Comparison of ENCODE assay signal across 8 cellular contexts in genomic region chr2:207770602-207771404, GRCh38. TPM values are rescaled to one million over a fixed set of nuclear protein-coding genes. Genes with fewer than 3 reads are reported as not detected.
DNase-seq lines count a peak whose midpoint lies in the region; ATAC-seq and TF ChIP-seq lines count a peak whose summit lies in the region.

No MANE protein-coding gene starts in this region.

- H3K27ac ChIP-seq in right cardiac atrium (ENCODE audit: low read length) = no peak overlapping the region

- TF ChIP-seq CTCF in HFF-Myc (IDR thresholded peaks at IDR 0.05; ENCODE audit: low read depth, low read length, missing control alignments) = no peak

- H3K27me3 Mint-ChIP-seq in activated CD8-positive, alpha-beta T cell treated with anti-CD3 and anti-CD28 coated beads, Interleukin-2, amount 10 ng/mL, durations not matched to agents 7 days and 5 days (ENCODE audit: low read depth) = peaks cover 42% of the 10 kb centered on the region

- no peak overlapping the region for H3K27ac Mint-ChIP-seq in activated CD8-positive, alpha-beta T cell treated with anti-CD3 and anti-CD28 coated beads, Interleukin-2, amount 10 ng/mL, durations not matched to agents 7 days and 5 days

- H3K36me3 Mint-ChIP-seq in activated CD8-positive, alpha-beta T cell treated with anti-CD3 and anti-CD28 coated beads, Interleukin-2, amount 10 ng/mL, durations not matched to agents 7 days and 5 days (ENCODE audit: low read depth) = no peaks in the 10 kb centered on the region

- no peaks in the 10 kb centered on the region for H3K9me3 ChIP-seq in right cardiac atrium (ENCODE audit: control insufficient read depth, low read length)

- H3K4me3 Mint-ChIP-seq in activated CD8-positive, alpha-beta T cell treated with anti-CD3 and anti-CD28 coated beads, Interleukin-2, amount 10 ng/mL, durations not matched to agents 7 days and 5 days = peak overlapping the region; percentile 78

- ATAC-seq in activated CD8-positive, alpha-beta T cell treated with anti-CD3 and anti-CD28 coated beads, Interleukin-2, amount 10 ng/mL, durations not matched to agents 7 days and 5 days = no peak
- no peak for ATAC-seq in right cardiac atrium
- ATAC-seq in HG02852 (IDR thresholded peaks at IDR 0.05; ENCODE audit: unreplicated experiment) = no peak
- ATAC-seq in HG02938 (IDR thresholded peaks at IDR 0.05; ENCODE audit: unreplicated experiment) = no peak

- H3K4me1 Mint-ChIP-seq in activated CD8-positive, alpha-beta T cell treated with anti-CD3 and anti-CD28 coated beads, Interleukin-2, amount 10 ng/mL, durations not matched to agents 7 days and 5 days (ENCODE audit: low read depth) = peaks cover 29% of the 10 kb centered on the region

- H3K4me3 ChIP-seq in HFF-Myc (replicated peaks; ENCODE audit: low read depth, low read length) = peak overlapping the region; percentile 64
- H3K4me3 ChIP-seq in right cardiac atrium (ENCODE audit: low read length) = peak overlapping the region; percentile 70

- CTCF ChIA-PET in activated CD8-positive, alpha-beta T cell treated with anti-CD3 and anti-CD28 coated beads, Interleukin-2, amount 10 ng/mL, durations not matched to agents 7 days and 5 days (lab: Charles Lee) = interaction anchor here (0.9 to 1.6 kb wide), 6 partner anchors 11 to 289 kb away, joined by 3 to 6 read pairs (median 4); no protein-coding TSS in a partner anchor

- intact Hi-C loops in right cardiac atrium (cut with DNase I) = loop anchor here in 1 of 4 donors (10.0 kb wide), 1 partner anchor 54 kb away; no protein-coding TSS in a partner anchor

- no peaks in the 10 kb centered on the region for H3K27me3 ChIP-seq in right cardiac atrium (ENCODE audit: control insufficient read depth, insufficient read depth)

- DNase-seq in HFF-Myc (ENCODE audit: extremely low read depth, low read depth) = no peak
- DNase-seq in activated CD8-positive, alpha-beta T cell treated with anti-CD3 and anti-CD28 coated beads, Interleukin-2, amount 10 ng/mL, durations not matched to agents 7 days and 5 days = no peak
- peak; percentile 31 to 71 (median 65) for DNase-seq in right cardiac atrium
- DNase-seq in stimulated activated CD8-positive, alpha-beta memory T cell treated with anti-CD3 and anti-CD28 coated beads, Interleukin-4, amount 100 ng/mL, for 48 hours = peak; percentile 37
- no peak for DNase-seq in NCI-H345 treated with DMSO at 0.1 percent for 48 hours (lab: John Stamatoyannopoulos, UW; ENCODE audit: unreplicated experiment)
- DNase-seq in central memory CD4-positive, alpha-beta T cell = no peak

- no peaks in the 10 kb centered on the region for H3K9me3 Mint-ChIP-seq in activated CD8-positive, alpha-beta T cell treated with anti-CD3 and anti-CD28 coated beads, Interleukin-2, amount 10 ng/mL, durations not matched to agents 7 days and 5 days (ENCODE audit: insufficient read depth)

- no peaks in the 10 kb centered on the region for H3K4me1 ChIP-seq in right cardiac atrium (ENCODE audit: control insufficient read depth, insufficient read depth, low read length)

- 20% methylated on average over 50 of the region's 50 CpGs for WGBS in right cardiac atrium

- POLR2A ChIA-PET in activated CD8-positive, alpha-beta T cell treated with anti-CD3 and anti-CD28 coated beads, Interleukin-2, amount 10 ng/mL, durations not matched to agents 7 days and 5 days (lab: Charles Lee) = no interaction called here

RNA-seq across cellular contexts. Expression of gene FZD5, which starts 1.1 kb away (rescaled TPM):
- total RNA-seq in activated CD8-positive, alpha-beta T cell treated with anti-CD3 and anti-CD28 coated beads, Interleukin-2, amount 10 ng/mL, durations not matched to agents 7 days and 5 days = under 1 TPM; 0.34 to 0.50 TPM
- 1 to 10 TPM; 3.1 to 6.2 (median 3.7) TPM for total RNA-seq in right cardiac atrium
- polyA plus RNA-seq in right cardiac atrium = 1.3 TPM

RNA-seq across cellular contexts. Expression of gene CCNYL1, which starts 59.4 kb away (rescaled TPM):
- 1 to 10 TPM; 6.1 to 6.3 TPM for total RNA-seq in activated CD8-positive, alpha-beta T cell treated with anti-CD3 and anti-CD28 coated beads, Interleukin-2, amount 10 ng/mL, durations not matched to agents 7 days and 5 days
- total RNA-seq in right cardiac atrium = 10 to 100 TPM in 2 of 4 donors, 1 to 10 TPM in 2; 8.2 to 12.6 (median 10.3) TPM
- polyA plus RNA-seq in right cardiac atrium = 4.9 TPM

Comparison
In these comparisons a context has a peak if more than half of its experiments do, and no peak if none do; other contexts are left out.
1. DNase-seq: peak in right cardiac atrium (3 of 3) and stimulated activated CD8-positive, alpha-beta memory T cell treated with anti-CD3 and anti-CD28 coated beads, Interleukin-4, amount 100 ng/mL, for 48 hours (single experiment); none in HFF-Myc (single experiment), activated CD8-positive, alpha-beta T cell treated with anti-CD3 and anti-CD28 coated beads, Interleukin-2, amount 10 ng/mL, durations not matched to agents 7 days and 5 days (single experiment), NCI-H345 treated with DMSO at 0.1 percent for 48 hours (single experiment) and central memory CD4-positive, alpha-beta T cell (single experiment).